In the genomic region with DNA sequence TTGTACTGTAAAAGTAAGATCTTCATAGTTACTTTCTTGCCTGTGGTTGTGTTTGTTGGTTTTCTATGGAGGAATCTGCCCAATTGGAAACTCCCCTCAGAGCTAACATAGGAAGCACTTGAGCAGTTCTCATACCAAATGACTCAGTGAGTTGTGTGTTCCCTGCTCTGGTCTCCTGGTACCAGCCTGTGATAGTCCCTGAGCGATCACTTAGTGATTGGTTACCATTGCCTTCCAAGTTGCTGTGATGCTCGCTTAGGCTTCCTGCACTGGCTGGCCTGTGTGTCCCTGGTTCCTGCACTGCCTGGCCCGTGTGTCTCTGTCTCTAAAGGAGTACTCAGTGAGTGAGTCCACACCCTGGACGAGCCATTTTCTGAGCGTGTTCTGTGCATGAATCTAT, we compare ENCODE assay signal across 9 cellular contexts.
DNase-seq lines count a peak whose midpoint lies in the region; ATAC-seq and TF ChIP-seq lines count a peak whose summit lies in the region.
"Had no signal": no experiment of that assay in that cellular context is flagged by ENCODE, and none has a peak within 500 bp of the region (broad histone marks: within the 10 kb centered on the region; RNA-seq: fewer than 3 reads in every experiment).

No MANE protein-coding gene starts in this region.

- H3K27me3 ChIP-seq in subcutaneous abdominal adipose tissue (ENCODE audit: control insufficient read depth in 5 of 5, insufficient read depth in 4 of 5, low read length in 5 of 5): no peaks in the 10 kb centered on the region

- H3K27ac Mint-ChIP-seq in activated naive CD4-positive, alpha-beta T cell treated with anti-CD3 and anti-CD28 coated beads, Interleukin-2, amount 50 U/mL, for 24 hours: peak overlapping the region; percentile 88

- ATAC-seq in SK-N-SH treated with all-trans-retinoic acid at 6 μM for 48 hours (peak; percentile 28), HG02588 (IDR thresholded peaks at IDR 0.05; ENCODE audit: unreplicated experiment) (no peak), GM21576 (IDR thresholded peaks at IDR 0.05; ENCODE audit: unreplicated experiment) (no peak)

- H3K4me1 ChIP-seq in subcutaneous abdominal adipose tissue (ENCODE audit: control insufficient read depth in 5 of 5, insufficient read depth in 5 of 5, low read length in 5 of 5): peaks cover 8 to 41% (median 12%) of the 10 kb centered on the region in 5 donors

- no peaks in the 10 kb centered on the region for H3K9me3 ChIP-seq in subcutaneous abdominal adipose tissue (ENCODE audit: control insufficient read depth in 5 of 5, low read length in 5 of 5)

- no peak overlapping the region for H3K9ac ChIP-seq in subcutaneous abdominal adipose tissue (ENCODE audit: low read length in 5 of 5)

- H3K36me3 ChIP-seq in subcutaneous abdominal adipose tissue (ENCODE audit: control insufficient read depth in 5 of 5, insufficient read depth in 5 of 5, low read length in 5 of 5): peaks cover 25 to 57% (median 38%) of the 10 kb centered on the region in 5 donors

- H3K4me3 Mint-ChIP-seq in activated naive CD4-positive, alpha-beta T cell treated with anti-CD3 and anti-CD28 coated beads, Interleukin-2, amount 50 U/mL, for 24 hours: peak overlapping the region; percentile 8

- H3K36me3 Mint-ChIP-seq in activated naive CD4-positive, alpha-beta T cell treated with anti-CD3 and anti-CD28 coated beads, Interleukin-2, amount 50 U/mL, for 24 hours: peaks cover 16% of the 10 kb centered on the region

- DNase-seq in activated naive CD4-positive, alpha-beta T cell (lab: John Stamatoyannopoulos, UW): no peak
- DNase-seq in fibroblast of villous mesenchyme (ENCODE audit: low read depth): peak; percentile 55
- no peak for DNase-seq in putamen (ENCODE audit: low spot score)

- H3K27ac ChIP-seq in subcutaneous abdominal adipose tissue (ENCODE audit: low read depth, low read length): peak overlapping the region; percentile 84

- no peaks in the 10 kb centered on the region for H3K9me3 Mint-ChIP-seq in activated naive CD4-positive, alpha-beta T cell treated with anti-CD3 and anti-CD28 coated beads, Interleukin-2, amount 50 U/mL, for 24 hours
- H3K9me3 Mint-ChIP-seq: CD8-positive, alpha-beta memory T cell had no signal

- TF ChIP-seq CTCF in fibroblast of villous mesenchyme (IDR thresholded peaks at IDR 0.05; ENCODE audit: insufficient read depth, low read depth, low read length): no peak

- H3K27me3 Mint-ChIP-seq in activated naive CD4-positive, alpha-beta T cell treated with anti-CD3 and anti-CD28 coated beads, Interleukin-2, amount 50 U/mL, for 24 hours: no peaks in the 10 kb centered on the region
- H3K27me3 Mint-ChIP-seq: CD8-positive, alpha-beta memory T cell had no signal

- H3K4me3 ChIP-seq in fibroblast of villous mesenchyme (ENCODE audit: low read depth, low read length): no peak overlapping the region
- no peak overlapping the region for H3K4me3 ChIP-seq in subcutaneous abdominal adipose tissue (ENCODE audit: low read depth in 1 of 5, low read length in 5 of 5)

- peaks cover 69% of the 10 kb centered on the region for H3K4me1 Mint-ChIP-seq in activated naive CD4-positive, alpha-beta T cell treated with anti-CD3 and anti-CD28 coated beads, Interleukin-2, amount 50 U/mL, for 24 hours

TF ChIP-seq in SK-N-SH treated with all-trans-retinoic acid at 6 μM for 48 hours, 23 proteins besides CTCF, POLR2A, EP300 and RAD21:
- TF ChIP-seq, protein P1, sequence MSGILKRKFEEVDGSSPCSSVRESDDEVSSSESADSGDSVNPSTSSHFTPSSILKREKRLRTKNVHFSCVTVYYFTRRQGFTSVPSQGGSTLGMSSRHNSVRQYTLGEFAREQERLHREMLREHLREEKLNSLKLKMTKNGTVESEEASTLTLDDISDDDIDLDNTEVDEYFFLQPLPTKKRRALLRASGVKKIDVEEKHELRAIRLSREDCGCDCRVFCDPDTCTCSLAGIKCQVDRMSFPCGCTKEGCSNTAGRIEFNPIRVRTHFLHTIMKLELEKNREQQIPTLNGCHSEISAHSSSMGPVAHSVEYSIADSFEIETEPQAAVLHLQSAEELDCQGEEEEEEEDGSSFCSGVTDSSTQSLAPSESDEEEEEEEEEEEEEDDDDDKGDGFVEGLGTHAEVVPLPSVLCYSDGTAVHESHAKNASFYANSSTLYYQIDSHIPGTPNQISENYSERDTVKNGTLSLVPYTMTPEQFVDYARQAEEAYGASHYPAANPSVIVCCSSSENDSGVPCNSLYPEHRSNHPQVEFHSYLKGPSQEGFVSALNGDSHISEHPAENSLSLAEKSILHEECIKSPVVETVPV (CRISPR knock-in tag; IDR thresholded peaks at IDR 0.05): no peak
- TF ChIP-seq, protein P2, sequence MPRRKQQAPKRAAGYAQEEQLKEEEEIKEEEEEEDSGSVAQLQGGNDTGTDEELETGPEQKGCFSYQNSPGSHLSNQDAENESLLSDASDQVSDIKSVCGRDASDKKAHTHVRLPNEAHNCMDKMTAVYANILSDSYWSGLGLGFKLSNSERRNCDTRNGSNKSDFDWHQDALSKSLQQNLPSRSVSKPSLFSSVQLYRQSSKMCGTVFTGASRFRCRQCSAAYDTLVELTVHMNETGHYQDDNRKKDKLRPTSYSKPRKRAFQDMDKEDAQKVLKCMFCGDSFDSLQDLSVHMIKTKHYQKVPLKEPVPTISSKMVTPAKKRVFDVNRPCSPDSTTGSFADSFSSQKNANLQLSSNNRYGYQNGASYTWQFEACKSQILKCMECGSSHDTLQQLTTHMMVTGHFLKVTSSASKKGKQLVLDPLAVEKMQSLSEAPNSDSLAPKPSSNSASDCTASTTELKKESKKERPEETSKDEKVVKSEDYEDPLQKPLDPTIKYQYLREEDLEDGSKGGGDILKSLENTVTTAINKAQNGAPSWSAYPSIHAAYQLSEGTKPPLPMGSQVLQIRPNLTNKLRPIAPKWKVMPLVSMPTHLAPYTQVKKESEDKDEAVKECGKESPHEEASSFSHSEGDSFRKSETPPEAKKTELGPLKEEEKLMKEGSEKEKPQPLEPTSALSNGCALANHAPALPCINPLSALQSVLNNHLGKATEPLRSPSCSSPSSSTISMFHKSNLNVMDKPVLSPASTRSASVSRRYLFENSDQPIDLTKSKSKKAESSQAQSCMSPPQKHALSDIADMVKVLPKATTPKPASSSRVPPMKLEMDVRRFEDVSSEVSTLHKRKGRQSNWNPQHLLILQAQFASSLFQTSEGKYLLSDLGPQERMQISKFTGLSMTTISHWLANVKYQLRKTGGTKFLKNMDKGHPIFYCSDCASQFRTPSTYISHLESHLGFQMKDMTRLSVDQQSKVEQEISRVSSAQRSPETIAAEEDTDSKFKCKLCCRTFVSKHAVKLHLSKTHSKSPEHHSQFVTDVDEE (CRISPR knock-in tag; IDR thresholded peaks at IDR 0.05): no peak
- no peak for TF ChIP-seq ZNF565 (CRISPR knock-in tag; conservative IDR thresholded peaks at IDR 0.05; ENCODE audit: low read depth)
- TF ChIP-seq ZC3H10 (CRISPR knock-in tag; IDR thresholded peaks at IDR 0.05): no peak
- TF ChIP-seq ZNF8 (CRISPR knock-in tag; IDR thresholded peaks at IDR 0.05): no peak
- TF ChIP-seq ZNF70 (CRISPR knock-in tag; IDR thresholded peaks at IDR 0.05): no peak
- no peak for TF ChIP-seq ISL1 (CRISPR knock-in tag; IDR thresholded peaks at IDR 0.05)
- TF ChIP-seq ARNTL (CRISPR knock-in tag; IDR thresholded peaks at IDR 0.05; ENCODE audit: borderline replicate concordance, low read depth): no peak
